In genomic region chr6:15287670-15288069, GRCh38 we compare ENCODE assay signal across 10 cellular contexts. TPM values are rescaled to one million over a fixed set of nuclear protein-coding genes. Genes with fewer than 3 reads are reported as not detected.
DNase-seq lines count a peak whose midpoint lies in the region; ATAC-seq and TF ChIP-seq lines count a peak whose summit lies in the region.
"Had no signal": no experiment of that assay in that cellular context is flagged by ENCODE, and none has a peak within 500 bp of the region (broad histone marks: within the 10 kb centered on the region; RNA-seq: fewer than 3 reads in every experiment).

No MANE protein-coding gene starts in this region.

- no peak overlapping the region for H3K4me3 ChIP-seq in ovary
- H3K4me3 ChIP-seq: lung had no signal

- intact Hi-C loops in ovary (cut with DNase I): no loop called here

- peaks cover 17% of the 10 kb centered on the region for H3K4me1 Mint-ChIP-seq in endothelial cell (ENCODE audit: unreplicated experiment)

- H3K9me3 Mint-ChIP-seq in endothelial cell (ENCODE audit: unreplicated experiment): no peaks in the 10 kb centered on the region
- H3K9me3 Mint-ChIP-seq: central memory CD8-positive, alpha-beta T cell had no signal

- 92 to 97% (median 93%) methylated on average over 4 of the region's 4 CpGs for WGBS in ovary, 3 donors

- H3K36me3 Mint-ChIP-seq in endothelial cell (ENCODE audit: low read depth, unreplicated experiment): peaks cover 4% of the 10 kb centered on the region

- no peak for TF ChIP-seq CTCF in endothelial cell (IDR thresholded peaks at IDR 0.05; ENCODE audit: unreplicated experiment)
- no peak for TF ChIP-seq CTCF in ovary (IDR thresholded peaks at IDR 0.05)

- DNase-seq in endothelial cell (ENCODE audit: low spot score) (no peak), left lobe of liver (ENCODE audit: low spot score) (no peak), pons (ENCODE audit: low spot score) (no peak), ovary (no peak), A172 (ENCODE audit: low spot score) (no peak)

- peaks cover 12% of the 10 kb centered on the region for H3K4me1 ChIP-seq in ovary (ENCODE audit: insufficient read depth)

- TF ChIP-seq POLR2A in GM18505 (IDR thresholded peaks at IDR 0.05; ENCODE audit: borderline replicate concordance, extremely low read depth, insufficient read depth, insufficient read length): no peak
- TF ChIP-seq POLR2A in ovary (IDR thresholded peaks at IDR 0.05): no peak

- ATAC-seq in GM18505 (IDR thresholded peaks at IDR 0.05; ENCODE audit: unreplicated experiment) (peak; percentile 95), GM21526 (IDR thresholded peaks at IDR 0.05; ENCODE audit: low FRiP score, unreplicated experiment) (peak; percentile 94), HG03469 (IDR thresholded peaks at IDR 0.05; ENCODE audit: unreplicated experiment) (peak; percentile 89), left lobe of liver (no peak)

- H3K27ac ChIP-seq in ovary: no peak overlapping the region

- no peaks in the 10 kb centered on the region for H3K27me3 ChIP-seq in ovary

- no peaks in the 10 kb centered on the region for H3K9me3 ChIP-seq in ovary

- peak overlapping the region; percentile 78 for H3K27ac Mint-ChIP-seq in endothelial cell (ENCODE audit: unreplicated experiment)

- H3K36me3 ChIP-seq in ovary: no peaks in the 10 kb centered on the region

- no peak for TF ChIP-seq EP300 in ovary (IDR thresholded peaks at IDR 0.05)

- H3K4me3 Mint-ChIP-seq in endothelial cell (ENCODE audit: unreplicated experiment): no peak overlapping the region
- H3K4me3 Mint-ChIP-seq: central memory CD8-positive, alpha-beta T cell had no signal

- H3K27me3 Mint-ChIP-seq in endothelial cell (ENCODE audit: unreplicated experiment): no peaks in the 10 kb centered on the region
- H3K27me3 Mint-ChIP-seq: central memory CD8-positive, alpha-beta T cell had no signal

RNA-seq across cellular contexts. Expression of gene JARID2, which starts 41.8 kb away (rescaled TPM):
- total RNA-seq in endothelial cell (ENCODE audit: unreplicated experiment) (66.1 TPM), left lobe of liver (3.8 TPM), ovary (10 to 100 TPM in 2 of 7 donors, 1 to 10 TPM in 5; 6.1 to 17.4 (median 8.7) TPM)
- polyA plus RNA-seq in ovary: 1 to 10 TPM; 4.5 to 6.9 TPM
- total RNA-seq in A172 (2014; rRNA removed; shearing (Covaris generic)): 4.8 and 5.4 TPM in 2 replicates
